In the genomic region with DNA sequence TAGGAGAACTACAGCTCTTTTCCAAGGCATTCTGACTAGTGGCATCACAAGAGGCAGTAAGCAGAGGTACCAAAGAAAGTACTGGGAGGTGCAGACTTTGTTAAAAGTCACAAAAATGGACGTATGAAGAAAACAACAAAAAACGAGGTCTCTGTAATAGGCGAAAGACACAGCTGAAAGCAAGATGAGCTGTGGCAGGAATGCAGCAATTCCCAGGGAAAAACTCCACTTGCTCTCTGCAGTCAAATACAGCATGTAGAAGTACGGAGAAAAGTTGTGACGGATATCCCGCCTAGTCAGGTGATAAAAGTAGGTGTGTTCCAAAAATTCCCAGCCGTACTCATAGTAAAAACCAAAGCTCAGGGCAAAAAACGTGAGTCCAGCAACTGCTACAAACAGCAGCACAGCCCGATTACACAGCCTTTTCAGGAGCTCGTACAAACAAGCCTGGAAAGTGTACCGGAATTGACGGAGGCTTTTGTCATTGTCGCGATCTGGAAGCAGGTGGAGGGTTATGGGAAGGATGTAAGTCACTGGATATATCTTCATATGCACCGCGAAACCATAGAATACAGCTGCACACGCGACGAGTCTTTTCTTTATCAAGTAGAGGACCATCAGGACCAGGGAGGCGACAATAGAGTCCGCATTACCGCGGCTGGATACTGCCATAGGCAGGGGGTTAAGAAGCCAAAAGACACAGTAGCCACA, we compare ENCODE assay signal across 8 cellular contexts. TPM values are rescaled to one million over a fixed set of nuclear protein-coding genes. Genes with fewer than 3 reads are reported as not detected.
DNase-seq lines count a peak whose midpoint lies in the region; ATAC-seq and TF ChIP-seq lines count a peak whose summit lies in the region.

No MANE protein-coding gene starts in this region.

- no peak for TF ChIP-seq POLR2A in prostate gland (IDR thresholded peaks at IDR 0.05)

- TF ChIP-seq CTCF in WTC11 (IDR thresholded peaks at IDR 0.05) (no peak), glutamatergic neuron (IDR thresholded peaks at IDR 0.05; ENCODE audit: partially characterized antibody, unreplicated experiment) (no peak), prostate gland (IDR thresholded peaks at IDR 0.05) (no peak)

- no peaks in the 10 kb centered on the region for H3K27me3 ChIP-seq in prostate gland (replicated peaks; ENCODE audit: insufficient read depth)

- POLR2A ChIA-PET in activated CD4-positive, alpha-beta T cell treated with anti-CD3 and anti-CD28 coated beads, Interleukin-2, amount 10 ng/mL, durations not matched to agents 7 days and 5 days (lab: Charles Lee): no interaction called here
- POLR2A ChIA-PET in WTC11 (lab: Charles Lee): interaction anchor here (0.8 kb wide), 1 partner anchor 50 kb away, joined by 3 read pairs; no protein-coding TSS in a partner anchor

- peak overlapping the region; percentile 55 to 71 for H3K4me3 ChIP-seq in prostate gland

- no peaks in the 10 kb centered on the region for H3K9me3 ChIP-seq in prostate gland

- no peaks in the 10 kb centered on the region for H3K4me1 ChIP-seq in prostate gland (replicated peaks)

- ATAC-seq in HG03064 (IDR thresholded peaks at IDR 0.05; ENCODE audit: low read depth, unreplicated experiment): peak; percentile 11
- no peak; the same call in 1 of the 2 replicates for ATAC-seq in WTC11

- H3K36me3 ChIP-seq in prostate gland: no peaks in the 10 kb centered on the region

- no peak for DNase-seq in activated CD4-positive, alpha-beta T cell treated with anti-CD3 and anti-CD28 coated beads, Interleukin-2, amount 10 ng/mL, durations not matched to agents 7 days and 5 days
- no peak for DNase-seq in activated CD4-positive, alpha-beta T cell treated with anti-CD3 and anti-CD28 coated beads for 1 hour
- DNase-seq in WTC11 (ENCODE audit: low spot score) (no peak), glutamatergic neuron (no peak), prostate gland (ENCODE audit: low spot score) (peak; percentile 21), OCI-M2 (lab: John Stamatoyannopoulos, UW; ENCODE audit: unreplicated experiment) (no peak), occipital lobe (lab: John Stamatoyannopoulos, UW) (no peak)

- H3K4me1 Mint-ChIP-seq in activated CD4-positive, alpha-beta T cell treated with anti-CD3 and anti-CD28 coated beads, Interleukin-2, amount 10 ng/mL, durations not matched to agents 7 days and 5 days: peaks cover 28% of the 10 kb centered on the region
- H3K4me1 Mint-ChIP-seq in WTC11 (peaks cover 17% of the 10 kb centered on the region), glutamatergic neuron (ENCODE audit: low read depth, unreplicated experiment) (peaks cover 8% of the 10 kb centered on the region)

- H3K9me3 Mint-ChIP-seq in activated CD4-positive, alpha-beta T cell treated with anti-CD3 and anti-CD28 coated beads, Interleukin-2, amount 10 ng/mL, durations not matched to agents 7 days and 5 days: no peaks in the 10 kb centered on the region
- H3K9me3 Mint-ChIP-seq in WTC11 (no peaks in the 10 kb centered on the region), glutamatergic neuron (ENCODE audit: unreplicated experiment) (peaks cover 3% of the 10 kb centered on the region)

- H3K27ac ChIP-seq in prostate gland: peak overlapping the region; percentile 61 to 78

- peak overlapping the region; percentile 91 for H3K27ac Mint-ChIP-seq in activated CD4-positive, alpha-beta T cell treated with anti-CD3 and anti-CD28 coated beads, Interleukin-2, amount 10 ng/mL, durations not matched to agents 7 days and 5 days
- H3K27ac Mint-ChIP-seq in WTC11 (peak overlapping the region; percentile 97), glutamatergic neuron (ENCODE audit: unreplicated experiment) (peak overlapping the region; percentile 91)

- peaks cover 3% of the 10 kb centered on the region for H3K27me3 Mint-ChIP-seq in activated CD4-positive, alpha-beta T cell treated with anti-CD3 and anti-CD28 coated beads, Interleukin-2, amount 10 ng/mL, durations not matched to agents 7 days and 5 days
- H3K27me3 Mint-ChIP-seq in WTC11 (ENCODE audit: low read depth): peaks cover 8% of the 10 kb centered on the region; the same call in 1 of the 2 replicates
- H3K27me3 Mint-ChIP-seq in glutamatergic neuron (ENCODE audit: unreplicated experiment): no peaks in the 10 kb centered on the region

- H3K4me3 Mint-ChIP-seq in activated CD4-positive, alpha-beta T cell treated with anti-CD3 and anti-CD28 coated beads, Interleukin-2, amount 10 ng/mL, durations not matched to agents 7 days and 5 days: peak overlapping the region; percentile 96
- peak overlapping the region; percentile 91 for H3K4me3 Mint-ChIP-seq in WTC11
- H3K4me3 Mint-ChIP-seq in glutamatergic neuron (ENCODE audit: unreplicated experiment): peak overlapping the region; percentile 99

- CTCF ChIA-PET in activated CD4-positive, alpha-beta T cell treated with anti-CD3 and anti-CD28 coated beads, Interleukin-2, amount 10 ng/mL, durations not matched to agents 7 days and 5 days (lab: Charles Lee): interaction anchor here (1.0 to 3.6 kb wide), 8 partner anchors 10 to 47 kb away, joined by 3 to 20 read pairs (median 3); no protein-coding TSS in a partner anchor
- CTCF ChIA-PET in WTC11 (lab: Charles Lee): interaction anchor here (1.2 to 5.8 kb wide), 7 partner anchors 15 to 221 kb away, joined by 4 to 35 read pairs (median 17); no protein-coding TSS in a partner anchor

- H3K36me3 Mint-ChIP-seq in activated CD4-positive, alpha-beta T cell treated with anti-CD3 and anti-CD28 coated beads, Interleukin-2, amount 10 ng/mL, durations not matched to agents 7 days and 5 days (ENCODE audit: low read depth): peaks cover 4% of the 10 kb centered on the region
- no peaks in the 10 kb centered on the region for H3K36me3 Mint-ChIP-seq in WTC11
- H3K36me3 Mint-ChIP-seq in glutamatergic neuron (ENCODE audit: unreplicated experiment): no peaks in the 10 kb centered on the region

- 6% methylated on average over 23 of the region's 23 CpGs for WGBS in prostate gland

- intact Hi-C loops in prostate gland (cut with DNase I): no loop called here

TF ChIP-seq in WTC11, 78 proteins besides CTCF, POLR2A, EP300 and RAD21 (continues in another document):
- TF ChIP-seq, protein P1, sequence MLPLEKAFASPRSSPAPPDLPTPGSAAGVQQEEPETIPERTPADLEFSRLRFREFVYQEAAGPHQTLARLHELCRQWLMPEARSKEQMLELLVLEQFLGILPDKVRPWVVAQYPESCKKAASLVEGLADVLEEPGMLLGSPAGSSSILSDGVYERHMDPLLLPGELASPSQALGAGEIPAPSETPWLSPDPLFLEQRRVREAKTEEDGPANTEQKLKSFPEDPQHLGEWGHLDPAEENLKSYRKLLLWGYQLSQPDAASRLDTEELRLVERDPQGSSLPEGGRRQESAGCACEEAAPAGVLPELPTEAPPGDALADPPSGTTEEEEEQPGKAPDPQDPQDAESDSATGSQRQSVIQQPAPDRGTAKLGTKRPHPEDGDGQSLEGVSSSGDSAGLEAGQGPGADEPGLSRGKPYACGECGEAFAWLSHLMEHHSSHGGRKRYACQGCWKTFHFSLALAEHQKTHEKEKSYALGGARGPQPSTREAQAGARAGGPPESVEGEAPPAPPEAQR (CRISPR knock-in tag; IDR thresholded peaks at IDR 0.05): no peak
- no peak for TF ChIP-seq ZNF671 (CRISPR knock-in tag; IDR thresholded peaks at IDR 0.05)
- TF ChIP-seq, protein P2, sequence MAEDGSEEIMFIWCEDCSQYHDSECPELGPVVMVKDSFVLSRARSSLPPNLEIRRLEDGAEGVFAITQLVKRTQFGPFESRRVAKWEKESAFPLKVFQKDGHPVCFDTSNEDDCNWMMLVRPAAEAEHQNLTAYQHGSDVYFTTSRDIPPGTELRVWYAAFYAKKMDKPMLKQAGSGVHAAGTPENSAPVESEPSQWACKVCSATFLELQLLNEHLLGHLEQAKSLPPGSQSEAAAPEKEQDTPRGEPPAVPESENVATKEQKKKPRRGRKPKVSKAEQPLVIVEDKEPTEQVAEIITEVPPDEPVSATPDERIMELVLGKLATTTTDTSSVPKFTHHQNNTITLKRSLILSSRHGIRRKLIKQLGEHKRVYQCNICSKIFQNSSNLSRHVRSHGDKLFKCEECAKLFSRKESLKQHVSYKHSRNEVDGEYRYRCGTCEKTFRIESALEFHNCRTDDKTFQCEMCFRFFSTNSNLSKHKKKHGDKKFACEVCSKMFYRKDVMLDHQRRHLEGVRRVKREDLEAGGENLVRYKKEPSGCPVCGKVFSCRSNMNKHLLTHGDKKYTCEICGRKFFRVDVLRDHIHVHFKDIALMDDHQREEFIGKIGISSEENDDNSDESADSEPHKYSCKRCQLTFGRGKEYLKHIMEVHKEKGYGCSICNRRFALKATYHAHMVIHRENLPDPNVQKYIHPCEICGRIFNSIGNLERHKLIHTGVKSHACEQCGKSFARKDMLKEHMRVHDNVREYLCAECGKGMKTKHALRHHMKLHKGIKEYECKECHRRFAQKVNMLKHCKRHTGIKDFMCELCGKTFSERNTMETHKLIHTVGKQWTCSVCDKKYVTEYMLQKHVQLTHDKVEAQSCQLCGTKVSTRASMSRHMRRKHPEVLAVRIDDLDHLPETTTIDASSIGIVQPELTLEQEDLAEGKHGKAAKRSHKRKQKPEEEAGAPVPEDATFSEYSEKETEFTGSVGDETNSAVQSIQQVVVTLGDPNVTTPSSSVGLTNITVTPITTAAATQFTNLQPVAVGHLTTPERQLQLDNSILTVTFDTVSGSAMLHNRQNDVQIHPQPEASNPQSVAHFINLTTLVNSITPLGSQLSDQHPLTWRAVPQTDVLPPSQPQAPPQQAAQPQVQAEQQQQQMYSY (CRISPR knock-in tag; IDR thresholded peaks at IDR 0.05): no peak
- TF ChIP-seq CREB1 (CRISPR knock-in tag; IDR thresholded peaks at IDR 0.05): no peak
- no peak for TF ChIP-seq TEAD1 (CRISPR knock-in tag; IDR thresholded peaks at IDR 0.05)
- TF ChIP-seq, protein P3, sequence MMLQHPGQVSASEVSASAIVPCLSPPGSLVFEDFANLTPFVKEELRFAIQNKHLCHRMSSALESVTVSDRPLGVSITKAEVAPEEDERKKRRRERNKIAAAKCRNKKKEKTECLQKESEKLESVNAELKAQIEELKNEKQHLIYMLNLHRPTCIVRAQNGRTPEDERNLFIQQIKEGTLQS (CRISPR knock-in tag; conservative IDR thresholded peaks at IDR 0.05): no peak

RNA-seq across cellular contexts. Expression of a gene that starts 1.0 kb away (rescaled TPM):
- 1 to 10 TPM; 5.9 to 6.4 TPM for total RNA-seq in activated CD4-positive, alpha-beta T cell treated with anti-CD3 and anti-CD28 coated beads, Interleukin-2, amount 10 ng/mL, durations not matched to agents 7 days and 5 days
- 4.4 to 5.2 TPM (median 4.4 TPM) in 3 replicates for total RNA-seq in WTC11 (2021)
- total RNA-seq in glutamatergic neuron (ENCODE audit: unreplicated experiment): 5.9 TPM
- total RNA-seq in prostate gland: 1 to 10 TPM; 5.9 to 8.4 TPM
- 9.5 TPM for total RNA-seq in occipital lobe

RNA-seq across cellular contexts. Expression of a gene that starts 39.1 kb away (rescaled TPM):
- not detected for total RNA-seq in activated CD4-positive, alpha-beta T cell treated with anti-CD3 and anti-CD28 coated beads, Interleukin-2, amount 10 ng/mL, durations not matched to agents 7 days and 5 days
- total RNA-seq in WTC11 (2021) (1.4 to 1.6 TPM (median 1.4 TPM) in 3 replicates), glutamatergic neuron (ENCODE audit: unreplicated experiment) (not detected), prostate gland (not detected), occipital lobe (1.6 TPM)

RNA-seq across cellular contexts. Expression of a gene that starts 50.5 kb away (rescaled TPM):
- not detected for total RNA-seq in activated CD4-positive, alpha-beta T cell treated with anti-CD3 and anti-CD28 coated beads, Interleukin-2, amount 10 ng/mL, durations not matched to agents 7 days and 5 days
- total RNA-seq in WTC11 (2021): 0.09 to 0.14 TPM in 2 of 3 replicates, not detected in the other
- total RNA-seq in glutamatergic neuron (ENCODE audit: unreplicated experiment): 2.0 TPM
- total RNA-seq in prostate gland: under 1 TPM in 1 of 2 donors, not detected in 1; 0.51 TPM
- 14.7 TPM for total RNA-seq in occipital lobe
